ENCODE assay signal across 8 cellular contexts in genomic region chr1:10866314-10867091, GRCh38.
DNase-seq lines count a peak whose midpoint lies in the region; ATAC-seq, FAIRE-seq and TF ChIP-seq lines count a peak whose summit lies in the region.

No MANE protein-coding gene starts in this region.

- 15% methylated on average over 10 of the region's 31 CpGs for WGBS in A549 (ENCODE audit: missing lambda C conversion rate)
- WGBS in HUES64: 4% methylated on average over 28 of the region's 31 CpGs
- 7 to 9% methylated on average over 27 to 31 of the region's 31 CpGs for WGBS in esophagus, 2 donors

- H3K27ac ChIP-seq in A549 (peak overlapping the region; percentile 62 to 83; a peak in 4 of 6 replicates), HUES64 (ENCODE audit: low read depth, low read length) (no peak overlapping the region), esophagus (ENCODE audit: low read depth in 2 of 2, low read length in 1 of 2) (no peak overlapping the region)

- H3K9ac ChIP-seq in HUES64 (ENCODE audit: low read depth, low read length): no peak overlapping the region; the same call in 1 of the 2 replicates

- no peak for FAIRE-seq in A549 (lab: Jason Lieb, UNC)

- CTCF ChIA-PET in A549 (lab: Yijun Ruan, JAX): interaction anchor here (0.5 to 2.0 kb wide), 32 partner anchors 11 to 376 kb away, joined by 3 to 12 read pairs (median 4); no protein-coding TSS in a partner anchor

- H3K4me2 ChIP-seq in A549: peak overlapping the region; percentile 97

- DNase-seq in A549 (ENCODE audit: low read depth in 1 of 2, low spot score in 1 of 2) (peak in 1 of 2 experiments; percentile 16), omental fat pad (ENCODE audit: low spot score) (no peak), NCI-H1694 treated with DMSO at 0.1 percent for 48 hours (lab: John Stamatoyannopoulos, UW) (no peak), OCI-M2 (lab: John Stamatoyannopoulos, UW; ENCODE audit: unreplicated experiment) (no peak)
- peak; percentile 6 for DNase-seq in activated CD4-positive, alpha-beta T cell treated with anti-CD3 and anti-CD28 coated beads, Interleukin-2, amount 50 U/mL, for 24 hours (ENCODE audit: low read depth in 1 of 2, low spot score in 1 of 2)

- no peak for TF ChIP-seq CTCF in A549 (IDR thresholded peaks at IDR 0.05)
- no peak for TF ChIP-seq CTCF in omental fat pad (IDR thresholded peaks at IDR 0.05)

- H3K9me3 ChIP-seq in A549 (no peaks in the 10 kb centered on the region), HUES64 (ENCODE audit: insufficient read depth, low read depth, low read length) (no peaks in the 10 kb centered on the region), esophagus (ENCODE audit: control insufficient read depth in 2 of 2, insufficient read depth in 1 of 2, low read depth in 1 of 2, low read length in 1 of 2) (no peaks in the 10 kb centered on the region)

- ATAC-seq in A549 (peak; percentile 51 to 78; a peak in 5 of 6 replicates), omental fat pad (ENCODE audit: low FRiP score) (peak; percentile 56), GM21825 (IDR thresholded peaks at IDR 0.05; ENCODE audit: unreplicated experiment) (no peak)

- POLR2A ChIA-PET in A549 (lab: Yijun Ruan, JAX): no interaction called here

- H3K4me3 ChIP-seq in A549 (peak overlapping the region; percentile 62), HUES64 (ENCODE audit: low read length) (peak overlapping the region; percentile 54), esophagus (ENCODE audit: low read depth in 1 of 2, low read length in 2 of 2) (peak overlapping the region; percentile 42 to 44)

- H3K27me3 ChIP-seq in HUES64 (ENCODE audit: insufficient read depth, low read length): peaks cover 54% of the 10 kb centered on the region
- H3K27me3 ChIP-seq in esophagus (ENCODE audit: control insufficient read depth in 1 of 2, insufficient read depth in 2 of 2, low read length in 2 of 2): no peaks in the 10 kb centered on the region

- H3K4me1 ChIP-seq in A549 (0 out of 3 replicates have a peak, but pooled peaks cover 4% of the 10 kb centered on the region), HUES64 (ENCODE audit: insufficient read depth, low read length) (peaks cover 8% of the 10 kb centered on the region; the same call in 1 of the 2 replicates), esophagus (ENCODE audit: control insufficient read depth in 2 of 2, insufficient read depth in 2 of 2, low read length in 1 of 2) (peaks cover 0 to 2% of the 10 kb centered on the region in 2 donors)

- no peaks in the 10 kb centered on the region for H3K36me3 ChIP-seq in HUES64 (ENCODE audit: insufficient read depth, low read length)
- H3K36me3 ChIP-seq in esophagus (ENCODE audit: control insufficient read depth in 2 of 2, insufficient read depth in 2 of 2, low read length in 1 of 2): no peaks in the 10 kb centered on the region

- TF ChIP-seq EP300 in A549 (IDR thresholded peaks at IDR 0.05): no peak

- TF ChIP-seq POLR2A in A549 (IDR thresholded peaks at IDR 0.05; ENCODE audit: low read length): no peak

- no peak for TF ChIP-seq RAD21 in A549 (conservative IDR thresholded peaks at IDR 0.05 in 1 of 2, IDR thresholded peaks at IDR 0.05 in 1 of 2)

TF ChIP-seq in A549, 52 proteins besides CTCF, POLR2A, EP300 and RAD21:
- TF ChIP-seq NPAS2 (CRISPR knock-in tag; IDR thresholded peaks at IDR 0.05; ENCODE audit: borderline replicate concordance): no peak
- no peak for TF ChIP-seq RCOR1 (IDR thresholded peaks at IDR 0.05; ENCODE audit: low read depth, low read length)

Comparison
In these comparisons a context has a peak if more than half of its experiments do, and no peak if none do; other contexts are left out.
1. DNase-seq: peak in activated CD4-positive, alpha-beta T cell treated with anti-CD3 and anti-CD28 coated beads, Interleukin-2, amount 50 U/mL, for 24 hours (2 of 2); none in omental fat pad (single experiment), NCI-H1694 treated with DMSO at 0.1 percent for 48 hours (single experiment) and OCI-M2 (single experiment).
2. H3K27ac ChIP-seq: peak in A549 (2 of 2); none in HUES64 (single experiment) and esophagus (0 of 2).
3. Peak in every context shown above with its lines, with median percentiles within 50 percentile points of each other: H3K4me3 ChIP-seq.